Comparison of ENCODE assay signal across 24 cellular contexts in the genomic region with DNA sequence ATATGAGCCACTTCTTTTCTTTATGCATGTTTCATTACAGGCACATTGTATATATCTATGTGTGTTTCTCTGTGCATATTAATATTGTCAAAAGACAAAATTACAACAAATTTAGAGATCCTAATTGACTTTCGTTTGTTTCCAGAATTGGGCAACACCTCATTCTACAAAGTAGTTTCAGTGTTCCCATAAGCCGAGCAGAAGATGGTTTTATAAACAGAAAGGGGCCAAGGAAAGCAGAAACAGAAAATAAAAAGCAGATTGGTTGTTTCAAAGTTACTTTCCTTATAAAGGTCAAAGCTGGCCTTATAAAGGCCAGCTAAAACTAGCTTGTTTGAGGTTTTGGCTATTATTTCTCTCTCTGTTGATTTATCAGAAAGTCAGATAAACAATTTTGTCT.
A peak's percentile ranks its signal among the peaks of the same experiment; 100 is the strongest.
DNase-seq lines count a peak whose midpoint lies in the region; ATAC-seq and TF ChIP-seq lines count a peak whose summit lies in the region.
"Had no signal": no experiment of that assay in that cellular context is flagged by ENCODE, and none has a peak within 500 bp of the region (broad histone marks: within the 10 kb centered on the region; RNA-seq: fewer than 3 reads in every experiment).

No MANE protein-coding gene starts in this region.

- WGBS in endodermal cell (ENCODE audit: insufficient coverage in 1 of 2, insufficient read length in 1 of 2), 2 experiments, result 93 to 100% methylated on average over 1 to 2 of the region's 2 CpGs

- peak; percentile 44 for ATAC-seq in sciatic nerve
- ATAC-seq: activated CD8-positive, alpha-beta T cell treated with anti-CD3 and anti-CD28 coated beads for 36 hours; left lobe of liver had no signal

- H3K4me3 Mint-ChIP-seq in endodermal cell, result no peak overlapping the region
- H3K4me3 Mint-ChIP-seq: activated CD8-positive, alpha-beta T cell treated with anti-CD3 and anti-CD28 coated beads for 36 hours; activated naive CD8-positive, alpha-beta T cell treated with anti-CD3 and anti-CD28 coated beads, Interleukin-2, amount 10 ng/mL, durations not matched to agents 7 days and 5 days; CD4-positive, alpha-beta memory T cell; nephron; T-helper 1 cell treated with Interleukin-12 subunit alpha and Interleukin-12 subunit beta and Interleukin-4 antibody, amounts not matched to agents 30 μg/mL and 1 μg/mL, for 36 hours had no signal

- no peak overlapping the region for H3K9ac ChIP-seq in endodermal cell (ENCODE audit: extremely low read depth, low read length, poor library complexity, severe bottlenecking)

- H3K27me3 ChIP-seq in left ventricle myocardium inferior (ENCODE audit: low read depth) (no peaks in the 10 kb centered on the region), vagina (no peaks in the 10 kb centered on the region), endodermal cell (ENCODE audit: control insufficient read depth, insufficient read depth, low read length, poor library complexity, severe bottlenecking) (no peaks in the 10 kb centered on the region)

- peaks cover 19% of the 10 kb centered on the region for H3K4me1 Mint-ChIP-seq in endodermal cell
- H3K4me1 Mint-ChIP-seq: activated naive CD8-positive, alpha-beta T cell treated with anti-CD3 and anti-CD28 coated beads, Interleukin-2, amount 10 ng/mL, durations not matched to agents 7 days and 5 days; CD4-positive, alpha-beta memory T cell had no signal

- no peaks in the 10 kb centered on the region for H3K27me3 Mint-ChIP-seq in endodermal cell (ENCODE audit: insufficient read depth)
- H3K27me3 Mint-ChIP-seq: activated CD8-positive, alpha-beta T cell treated with anti-CD3 and anti-CD28 coated beads for 36 hours; activated naive CD8-positive, alpha-beta T cell treated with anti-CD3 and anti-CD28 coated beads, Interleukin-2, amount 10 ng/mL, durations not matched to agents 7 days and 5 days had no signal

- H3K9me3 ChIP-seq in left ventricle myocardium inferior (replicated peaks), result peaks cover 4% of the 10 kb centered on the region
- H3K9me3 ChIP-seq in vagina, result no peaks in the 10 kb centered on the region
- H3K9me3 ChIP-seq in endodermal cell (ENCODE audit: control insufficient read depth, low read length), result peaks cover 8% of the 10 kb centered on the region

- TF ChIP-seq POLR2A in vagina (IDR thresholded peaks at IDR 0.05), result no peak

- H3K9me3 Mint-ChIP-seq in endodermal cell, result no peaks in the 10 kb centered on the region
- H3K9me3 Mint-ChIP-seq: activated CD8-positive, alpha-beta T cell treated with anti-CD3 and anti-CD28 coated beads for 36 hours had no signal

- intact Hi-C loops in left ventricle myocardium inferior (cut with micrococcal nuclease) (no loop called here), cardiac septum (cut with DNase I) (no loop called here), sciatic nerve (cut with DNase I) (no loop called here), vagina (cut with DNase I) (no loop called here)

- no peak for TF ChIP-seq CTCF in left ventricle myocardium inferior (IDR thresholded peaks at IDR 0.05; ENCODE audit: borderline replicate concordance)
- TF ChIP-seq CTCF in vagina (IDR thresholded peaks at IDR 0.05), result no peak
- TF ChIP-seq CTCF in endodermal cell (conservative IDR thresholded peaks at IDR 0.05), result no peak

- H3K27ac Mint-ChIP-seq in endodermal cell, result no peak overlapping the region
- H3K27ac Mint-ChIP-seq: activated CD8-positive, alpha-beta T cell treated with anti-CD3 and anti-CD28 coated beads for 36 hours; activated naive CD8-positive, alpha-beta T cell treated with anti-CD3 and anti-CD28 coated beads, Interleukin-2, amount 10 ng/mL, durations not matched to agents 7 days and 5 days; activated T-helper 2 cell treated with anti-CD3 and anti-CD28 coated beads, Interferon-gamma antibody, Interleukin-2, Interleukin-4, amounts not matched to agents 10 μg/mL and 5 μg/mL and 100 μg/mL, durations not matched to agents 14 hours and 24 hours and 36 hours; CD4-positive, alpha-beta memory T cell; nephron; T-helper 1 cell treated with Interleukin-12 subunit alpha and Interleukin-12 subunit beta and Interleukin-4 antibody, amounts not matched to agents 30 μg/mL and 1 μg/mL, for 36 hours had no signal

- H3K36me3 Mint-ChIP-seq in endodermal cell (ENCODE audit: low read depth), result no peaks in the 10 kb centered on the region
- H3K36me3 Mint-ChIP-seq: activated naive CD8-positive, alpha-beta T cell treated with anti-CD3 and anti-CD28 coated beads, Interleukin-2, amount 10 ng/mL, durations not matched to agents 7 days and 5 days; CD4-positive, alpha-beta memory T cell had no signal

- DNase-seq in left ventricle myocardium inferior, result no peak
- DNase-seq in cardiac septum (ENCODE audit: low spot score), result no peak
- DNase-seq in fibroblast of peridontal ligament (ENCODE audit: extremely low read depth), result peak; percentile 69
- DNase-seq in sciatic nerve (ENCODE audit: low spot score), result no peak
- DNase-seq in vagina (ENCODE audit: extremely low spot score in 2 of 2), result no peak
- DNase-seq in activated CD4-positive, alpha-beta T cell treated with anti-CD3 and anti-CD28 coated beads for 48 hours, result no peak
- no peak for DNase-seq in CD1c-positive myeloid dendritic cell (ENCODE audit: extremely low spot score)
- DNase-seq in endodermal cell, result no peak
- DNase-seq: 8988T; activated CD4-positive, CD25-positive, alpha-beta regulatory T cell treated with anti-CD3 and anti-CD28 coated beads, Interleukin-2, amount 50 U/mL, for 72 hours; activated CD8-positive, alpha-beta T cell treated with anti-CD3 and anti-CD28 coated beads for 36 hours; activated naive CD8-positive, alpha-beta T cell treated with anti-CD3 and anti-CD28 coated beads, Interleukin-2, amount 10 ng/mL, durations not matched to agents 7 days and 5 days; CD4-positive, alpha-beta memory T cell; erythroblast; NCI-H146; NCI-H446 treated with DMSO at 0.1 percent for 48 hours; small intestine; stimulated activated CD4-positive, alpha-beta T cell treated with anti-CD3 and anti-CD28 coated beads, Interleukin-1b, Interleukin-23, amount 100 ng/mL, for 48 hours had no signal

- H3K4me1 ChIP-seq in left ventricle myocardium inferior (peaks cover 12% of the 10 kb centered on the region), vagina (peaks cover 16% of the 10 kb centered on the region), endodermal cell (ENCODE audit: control insufficient read depth, insufficient read depth, low read length) (peaks cover 11% of the 10 kb centered on the region)

- H3K4me3 ChIP-seq in left ventricle myocardium inferior (no peak overlapping the region), vagina (no peak overlapping the region), endodermal cell (ENCODE audit: low read length) (no peak overlapping the region)
- H3K4me3 ChIP-seq: SK-N-MC had no signal

- H3K27ac ChIP-seq in left ventricle myocardium inferior (replicated peaks) (peak overlapping the region; percentile 52), vagina (peak overlapping the region; percentile 59), endodermal cell (ENCODE audit: low read depth, low read length) (no peak overlapping the region)
- H3K27ac ChIP-seq: RWPE1, SK-N-MC had no signal

- no peaks in the 10 kb centered on the region for H3K36me3 ChIP-seq in left ventricle myocardium inferior
- H3K36me3 ChIP-seq in vagina, result no peaks in the 10 kb centered on the region
- no peaks in the 10 kb centered on the region for H3K36me3 ChIP-seq in endodermal cell (ENCODE audit: control insufficient read depth, insufficient read depth, low read length)
